ENCODE assay signal across 10 cellular contexts in genomic region chr4:150578745-150579470, GRCh38. TPM values are rescaled to one million over a fixed set of nuclear protein-coding genes. Genes with fewer than 3 reads are reported as not detected.
A peak's percentile ranks its signal among the peaks of the same experiment; 100 is the strongest.
DNase-seq lines count a peak whose midpoint lies in the region; ATAC-seq and TF ChIP-seq lines count a peak whose summit lies in the region.
"Had no signal": no experiment of that assay in that cellular context is flagged by ENCODE, and none has a peak within 500 bp of the region (broad histone marks: within the 10 kb centered on the region; RNA-seq: fewer than 3 reads in every experiment).

No MANE protein-coding gene starts in this region.

- TF ChIP-seq CTCF in GM23338 (conservative IDR thresholded peaks at IDR 0.05; ENCODE audit: low read depth in 2 of 2) (no peak), fibroblast of pulmonary artery (IDR thresholded peaks at IDR 0.05; ENCODE audit: low read length, missing control alignments) (no peak), psoas muscle (IDR thresholded peaks at IDR 0.05) (no peak)

- H3K36me3 ChIP-seq in GM23338 (ENCODE audit: insufficient read depth): no peaks in the 10 kb centered on the region
- no peaks in the 10 kb centered on the region for H3K36me3 ChIP-seq in psoas muscle (ENCODE audit: insufficient read depth in 1 of 2, low read depth in 1 of 2)

- H3K27ac ChIP-seq in GM23338 (ENCODE audit: low read depth) (no peak overlapping the region), psoas muscle (no peak overlapping the region)

- H3K4me1 Mint-ChIP-seq in GM23338: peaks cover 33% of the 10 kb centered on the region
- no peaks in the 10 kb centered on the region for H3K4me1 Mint-ChIP-seq in activated CD4-positive, alpha-beta T cell treated with anti-CD3 and anti-CD28 coated beads, Interleukin-2, amount 10 ng/mL, durations not matched to agents 24 days and 14 days
- H3K4me1 Mint-ChIP-seq in naive thymus-derived CD8-positive, alpha-beta T cell: peaks cover 0 to 7% (median 4%) of the 10 kb centered on the region in 4 donors

- H3F3A ChIP-seq in GM23338 (replicated peaks; ENCODE audit: low read depth): no peaks in the 10 kb centered on the region

- no peaks in the 10 kb centered on the region for H3K36me3 Mint-ChIP-seq in GM23338 (ENCODE audit: low read depth)
- peaks cover 25% of the 10 kb centered on the region for H3K36me3 Mint-ChIP-seq in activated CD4-positive, alpha-beta T cell treated with anti-CD3 and anti-CD28 coated beads, Interleukin-2, amount 10 ng/mL, durations not matched to agents 24 days and 14 days (ENCODE audit: low read depth)
- H3K36me3 Mint-ChIP-seq in naive thymus-derived CD8-positive, alpha-beta T cell: peaks cover 15 to 44% (median 34%) of the 10 kb centered on the region in 3 donors

- peaks cover 50% of the 10 kb centered on the region for H3K27me3 Mint-ChIP-seq in GM23338 (ENCODE audit: insufficient read depth, low read depth, poor library complexity)
- no peaks in the 10 kb centered on the region for H3K27me3 Mint-ChIP-seq in activated CD4-positive, alpha-beta T cell treated with anti-CD3 and anti-CD28 coated beads, Interleukin-2, amount 10 ng/mL, durations not matched to agents 24 days and 14 days
- H3K27me3 Mint-ChIP-seq in naive thymus-derived CD8-positive, alpha-beta T cell: no peaks in the 10 kb centered on the region

- ATAC-seq in GM23338 (peak; percentile 33), psoas muscle (no peak)
- ATAC-seq in naive thymus-derived CD8-positive, alpha-beta T cell: no peak

- peaks cover 12% of the 10 kb centered on the region for H4K20me1 ChIP-seq in GM23338 (replicated peaks; ENCODE audit: insufficient read depth)

- POLR2A ChIA-PET in naive thymus-derived CD8-positive, alpha-beta T cell (lab: Charles Lee): no interaction called here

- no peaks in the 10 kb centered on the region for H3K9me2 ChIP-seq in GM23338 (ENCODE audit: insufficient read depth)

- H3K4me3 ChIP-seq in GM23338 (peak overlapping the region; percentile 67), fibroblast of pulmonary artery (replicated peaks; ENCODE audit: low read depth, low read length) (peak overlapping the region; percentile 52), psoas muscle (peak overlapping the region; percentile 57)

- no peaks in the 10 kb centered on the region for H3K9me3 Mint-ChIP-seq in GM23338
- no peaks in the 10 kb centered on the region for H3K9me3 Mint-ChIP-seq in activated CD4-positive, alpha-beta T cell treated with anti-CD3 and anti-CD28 coated beads, Interleukin-2, amount 10 ng/mL, durations not matched to agents 24 days and 14 days
- peaks cover 0 to 6% (median 0%) of the 10 kb centered on the region in 9 donors for H3K9me3 Mint-ChIP-seq in naive thymus-derived CD8-positive, alpha-beta T cell

- H3K4me1 ChIP-seq in GM23338 (ENCODE audit: insufficient read depth): peaks cover 21% of the 10 kb centered on the region
- H3K4me1 ChIP-seq in psoas muscle: no peaks in the 10 kb centered on the region

- H3K9me3 ChIP-seq in psoas muscle: no peaks in the 10 kb centered on the region

- 51 to 54% (median 51%) methylated on average over 11 of the region's 11 CpGs for WGBS in psoas muscle, 3 donors

- intact Hi-C loops in psoas muscle (cut with DNase I): no loop called here
- intact Hi-C loops in activated CD4-positive, alpha-beta T cell treated with anti-CD3 and anti-CD28 coated beads, Interleukin-2, amount 10 ng/mL, durations not matched to agents 24 days and 14 days (cut with micrococcal nuclease): no loop called here

- H3K27me3 ChIP-seq in GM23338 (ENCODE audit: insufficient read depth) (peaks cover 63% of the 10 kb centered on the region), psoas muscle (ENCODE audit: insufficient read depth in 3 of 3, low read length in 2 of 3) (no peaks in the 10 kb centered on the region)

- DNase-seq in GM23338 (ENCODE audit: low spot score) (peak; percentile 77), NCI-H524 (lab: John Stamatoyannopoulos, UW) (peak; percentile 74 to 87), fibroblast of pulmonary artery (ENCODE audit: low read depth) (peak; percentile 23), psoas muscle (no peak), anterior cingulate cortex (lab: John Stamatoyannopoulos, UW) (no peak)
- DNase-seq in activated CD4-positive, alpha-beta T cell treated with anti-CD3 and anti-CD28 coated beads, Interleukin-2, amount 10 ng/mL, durations not matched to agents 24 days and 14 days: no peak
- no peak for DNase-seq in naive thymus-derived CD8-positive, alpha-beta T cell
- DNase-seq in activated naive CD4-positive, alpha-beta T cell treated with anti-CD3 and anti-CD28 coated beads, Interleukin-2, amount 50 U/mL, for 16 hours: no peak
- DNase-seq: stimulated activated naive CD4-positive, alpha-beta T cell treated with Interleukin-2 at 50 U/mL for 16 hours had no signal

- no peaks in the 10 kb centered on the region for H3K79me2 ChIP-seq in GM23338 (replicated peaks; ENCODE audit: insufficient read depth)

- no peak overlapping the region for H3K27ac Mint-ChIP-seq in GM23338
- H3K27ac Mint-ChIP-seq in activated CD4-positive, alpha-beta T cell treated with anti-CD3 and anti-CD28 coated beads, Interleukin-2, amount 10 ng/mL, durations not matched to agents 24 days and 14 days: no peak overlapping the region
- no peak overlapping the region for H3K27ac Mint-ChIP-seq in naive thymus-derived CD8-positive, alpha-beta T cell

- H3K4me2 ChIP-seq in GM23338: peak overlapping the region; percentile 92

- H2AFZ ChIP-seq in GM23338: no peak overlapping the region

- H3K4me3 Mint-ChIP-seq in GM23338: peak overlapping the region; percentile 80
- H3K4me3 Mint-ChIP-seq in activated CD4-positive, alpha-beta T cell treated with anti-CD3 and anti-CD28 coated beads, Interleukin-2, amount 10 ng/mL, durations not matched to agents 24 days and 14 days: no peak overlapping the region
- H3K4me3 Mint-ChIP-seq in naive thymus-derived CD8-positive, alpha-beta T cell: no peak overlapping the region

TF ChIP-seq in GM23338, 12 proteins besides CTCF, POLR2A, EP300 and RAD21 (continues in another document):
- TF ChIP-seq CREB1 (CRISPR knock-in tag; IDR thresholded peaks at IDR 0.05; ENCODE audit: low read depth): no peak
- TF ChIP-seq REST (IDR thresholded peaks at IDR 0.05; ENCODE audit: unreplicated experiment): no peak
- no peak for TF ChIP-seq ZNF114 (CRISPR knock-in tag; IDR thresholded peaks at IDR 0.05)
- TF ChIP-seq EZH2 (IDR thresholded peaks at IDR 0.05; ENCODE audit: low read depth, unreplicated experiment): no peak
- TF ChIP-seq ETS1 (IDR thresholded peaks at IDR 0.05): no peak
- no peak for TF ChIP-seq STAT1 (IDR thresholded peaks at IDR 0.05; ENCODE audit: unreplicated experiment)

RNA-seq across cellular contexts. Expression of gene MAB21L2, which starts 3.0 kb away (rescaled TPM):
- not detected in 2 replicates for total RNA-seq in GM23338 (2014; rRNA removed; shearing (Covaris generic))
- polyA plus RNA-seq in GM23338 (2016; fragmentation: Nextera tagmentation; extraction: Ambion mirVana) (0.39 and 0.42 TPM in 2 replicates), psoas muscle (under 1 TPM in 2 of 3 donors, not detected in 1; 0.01 to 0.03 TPM)
- not detected for total RNA-seq in psoas muscle
- total RNA-seq in activated CD4-positive, alpha-beta T cell treated with anti-CD3 and anti-CD28 coated beads, Interleukin-2, amount 10 ng/mL, durations not matched to agents 24 days and 14 days: not detected in 2 replicates
- not detected for total RNA-seq in naive thymus-derived CD8-positive, alpha-beta T cell
- under 1 TPM in 1 of 3 donors, not detected in 2; 0.07 TPM for polyA plus RNA-seq in naive thymus-derived CD8-positive, alpha-beta T cell
- total RNA-seq: RPMI7951 had no signal

Comparison
In these comparisons a context has a peak if more than half of its experiments do, and no peak if none do; other contexts are left out.
1. DNase-seq: peak in GM23338 (single experiment), NCI-H524 (2 of 2) and fibroblast of pulmonary artery (single experiment); none in psoas muscle (0 of 2), anterior cingulate cortex (0 of 58), activated CD4-positive, alpha-beta T cell treated with anti-CD3 and anti-CD28 coated beads, Interleukin-2, amount 10 ng/mL, durations not matched to agents 24 days and 14 days (single experiment), naive thymus-derived CD8-positive, alpha-beta T cell (0 of 10) and activated naive CD4-positive, alpha-beta T cell treated with anti-CD3 and anti-CD28 coated beads, Interleukin-2, amount 50 U/mL, for 16 hours (single experiment).
2. Peak in every context shown above with its lines, with median percentiles within 50 percentile points of each other: H3K4me3 ChIP-seq.